29 cellular contexts compared by ENCODE assay signal in the genomic region with DNA sequence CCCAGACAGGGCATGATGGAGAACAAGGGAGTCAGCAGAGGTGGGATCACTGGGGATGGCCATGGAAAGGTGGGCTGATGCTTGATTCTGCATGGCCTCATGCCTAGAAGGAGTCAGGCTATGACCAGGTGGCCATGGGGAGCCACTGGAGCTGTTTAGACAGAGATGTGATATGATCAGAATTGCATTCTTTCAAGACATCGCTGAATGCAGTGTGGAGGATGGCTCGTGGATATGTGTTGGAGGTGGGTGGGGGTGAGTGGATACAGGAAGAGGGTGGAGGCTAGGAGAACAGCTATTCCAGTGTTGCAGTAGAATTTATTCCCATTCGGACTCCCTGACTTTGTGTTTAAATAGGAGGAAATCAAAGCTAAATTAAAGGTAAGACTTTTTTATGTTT.
"Had no signal": no experiment of that assay in that cellular context is flagged by ENCODE, and none has a peak within 500 bp of the region (broad histone marks: within the 10 kb centered on the region; RNA-seq: fewer than 3 reads in every experiment).

No MANE protein-coding gene starts in this region.

- DNase-seq: activated effector memory CD4-positive, alpha-beta T cell treated with anti-CD3 and anti-CD28 coated beads, Interleukin-2, amount 50 U/mL, for 16 hours; activated gamma-delta T cell; activated gamma-delta T cell treated with Interleukin-2 at 50 U/mL for 16 hours; activated naive CD4-positive, alpha-beta T cell; activated naive CD4-positive, alpha-beta T cell treated with anti-CD3 and anti-CD28 coated beads for 36 hours; activated naive CD4-positive, alpha-beta T cell treated with anti-CD3 and anti-CD28 coated beads, Interleukin-2, amount 10 ng/mL, durations not matched to agents 7 days and 5 days; activated naive CD4-positive, alpha-beta T cell treated with anti-CD3 and anti-CD28 coated beads, Interleukin-2, amount 50 U/mL, for 16 hours; activated naive CD4-positive, alpha-beta T cell treated with Interleukin-2 at 50 U/mL for 16 hours; activated naive CD8-positive, alpha-beta T cell treated with anti-CD3 and anti-CD28 coated beads for 36 hours; activated naive CD8-positive, alpha-beta T cell treated with anti-CD3 and anti-CD28 coated beads, Interleukin-2, amount 10 ng/mL, durations not matched to agents 7 days and 5 days; activated naive CD8-positive, alpha-beta T cell treated with anti-CD3 and anti-CD28 coated beads, Interleukin-2, amount 50 U/mL, for 24 hours; activated T-cell treated with anti-CD3 and anti-CD28 coated beads, Interleukin-2, amount 50 U/mL, for 1 hour; activated T-cell treated with anti-CD3 and anti-CD28 coated beads, Interleukin-2, amount 50 U/mL, for 24 hours; activated T-cell treated with anti-CD3 and anti-CD28 coated beads, Interleukin-2, amount 50 U/mL, for 4 hours; activated T-cell treated with anti-CD3 and anti-CD28 coated beads, Interleukin-2, amount 50 U/mL, for 48 hours; activated T-cell treated with anti-CD3 and anti-CD28 coated beads, Interleukin-2, amount 50 U/mL, for 72 hours; adrenal gland; amniotic stem cell; amygdala; anterior cingulate cortex; aorta; body of pancreas; brain microvascular endothelial cell; caudate nucleus; central memory CD4-positive, alpha-beta T cell; cerebellar nuclear complex had no signal

- H3K27ac ChIP-seq: adrenal gland, ascending aorta, body of pancreas, brain microvascular endothelial cell, breast epithelium, cardiac muscle cell had no signal

- H3K4me3 ChIP-seq: adrenal gland, ascending aorta, body of pancreas, breast epithelium, cardiac muscle cell had no signal

- H3K27me3 ChIP-seq: adrenal gland, ascending aorta, body of pancreas, brain microvascular endothelial cell, breast epithelium, cardiac muscle cell had no signal
